ENCODE assay signal across 27 cellular contexts in genomic region chr21:44282370-44282769, GRCh38. TPM values are rescaled to one million over a fixed set of nuclear protein-coding genes. Genes with fewer than 3 reads are reported as not detected.
"Had no signal": no experiment of that assay in that cellular context is flagged by ENCODE, and none has a peak within 500 bp of the region (broad histone marks: within the 10 kb centered on the region; RNA-seq: fewer than 3 reads in every experiment).

No MANE protein-coding gene starts in this region.

- ATAC-seq: activated CD8-positive, alpha-beta memory T cell treated with anti-CD3 and anti-CD28 coated beads, Interleukin-2, amount 10 ng/mL, durations not matched to agents 7 days and 5 days; T-helper 17 cell had no signal

- H3K36me3 Mint-ChIP-seq: activated CD8-positive, alpha-beta memory T cell treated with anti-CD3 and anti-CD28 coated beads, Interleukin-2, amount 10 ng/mL, durations not matched to agents 7 days and 5 days; activated naive CD4-positive, alpha-beta T cell treated with anti-CD3 and anti-CD28 coated beads, Interleukin-2, amount 50 U/mL, for 24 hours had no signal

- DNase-seq: activated B cell treated with CpG ODN at 0.5 μM for 24 hours; activated CD4-positive, alpha-beta T cell treated with anti-CD3 and anti-CD28 coated beads for 1 hour; activated CD4-positive, alpha-beta T cell treated with anti-CD3 and anti-CD28 coated beads, Interleukin-2, amount 10 ng/mL, durations not matched to agents 24 days and 14 days; activated CD4-positive, alpha-beta T cell treated with anti-CD3 and anti-CD28 coated beads, Interleukin-2, amount 50 U/mL, for 48 hours; activated CD8-positive, alpha-beta memory T cell treated with anti-CD3 and anti-CD28 coated beads, Interleukin-2, amount 10 ng/mL, durations not matched to agents 7 days and 5 days; activated effector memory CD4-positive, alpha-beta T cell treated with Interleukin-2 at 50 U/mL for 16 hours; activated naive CD4-positive, alpha-beta T cell; activated T-cell treated with anti-CD3 and anti-CD28 coated beads, Interleukin-2, amount 50 U/mL, for 24 hours; caudate nucleus; NCI-H1092; NCI-H1417; NCI-H1930; NCI-H2107; NCI-H345; NCI-H510A; NCI-H526 treated with DMSO at 0.1 percent for 48 hours; NCI-H82; PC-9; SIG-M5; T-helper 9 cell had no signal

- H3K4me1 Mint-ChIP-seq: activated CD4-positive, alpha-beta T cell treated with anti-CD3 and anti-CD28 coated beads, Interleukin-2, amount 10 ng/mL, durations not matched to agents 24 days and 14 days; activated CD8-positive, alpha-beta memory T cell treated with anti-CD3 and anti-CD28 coated beads, Interleukin-2, amount 10 ng/mL, durations not matched to agents 7 days and 5 days; activated naive CD4-positive, alpha-beta T cell treated with anti-CD3 and anti-CD28 coated beads, Interleukin-2, amount 50 U/mL, for 24 hours had no signal

- H3K27ac ChIP-seq: breast epithelium, KMS-11, PC-9 had no signal

- H3K9me3 ChIP-seq: breast epithelium had no signal

- H3K27ac Mint-ChIP-seq: activated B cell treated with CpG ODN at 0.5 μM for 24 hours; activated CD4-positive, alpha-beta T cell treated with anti-CD3 and anti-CD28 coated beads, Interleukin-2, amount 10 ng/mL, durations not matched to agents 24 days and 14 days; activated CD8-positive, alpha-beta memory T cell treated with anti-CD3 and anti-CD28 coated beads, Interleukin-2, amount 10 ng/mL, durations not matched to agents 7 days and 5 days; activated naive CD4-positive, alpha-beta T cell treated with anti-CD3 and anti-CD28 coated beads, Interleukin-2, amount 50 U/mL, for 24 hours; activated T-cell treated with anti-CD3 and anti-CD28 coated beads, Interleukin-2, amount 50 U/mL, for 24 hours; activated T-helper 1 cell treated with anti-CD3 and anti-CD28 coated beads, Interleukin-12 subunit alpha, Interleukin-12 subunit beta, Interleukin-2, Interleukin-4 antibody, amounts not matched to agents 30 ng/mL and 10 ng/mL and 1 ng/mL, durations not matched to agents 14 hours and 24 hours and 36 hours; T-helper 17 cell had no signal

- H3K36me3 ChIP-seq: breast epithelium had no signal

- H3K4me3 ChIP-seq: breast epithelium, PC-9 had no signal

- H3K4me2 ChIP-seq: KMS-11, PC-9 had no signal

- H3K9ac ChIP-seq: KMS-11 had no signal

- H3K27me3 Mint-ChIP-seq: activated CD8-positive, alpha-beta memory T cell treated with anti-CD3 and anti-CD28 coated beads, Interleukin-2, amount 10 ng/mL, durations not matched to agents 7 days and 5 days; activated naive CD4-positive, alpha-beta T cell treated with anti-CD3 and anti-CD28 coated beads, Interleukin-2, amount 50 U/mL, for 24 hours; activated T-cell treated with anti-CD3 and anti-CD28 coated beads, Interleukin-2, amount 50 U/mL, for 24 hours; T-helper 17 cell had no signal

- H3K9me3 Mint-ChIP-seq: activated B cell treated with CpG ODN at 0.5 μM for 24 hours; activated CD4-positive, alpha-beta T cell treated with anti-CD3 and anti-CD28 coated beads, Interleukin-2, amount 10 ng/mL, durations not matched to agents 24 days and 14 days; activated naive CD4-positive, alpha-beta T cell treated with anti-CD3 and anti-CD28 coated beads, Interleukin-2, amount 50 U/mL, for 24 hours; activated T-cell treated with anti-CD3 and anti-CD28 coated beads, Interleukin-2, amount 50 U/mL, for 24 hours; activated T-helper 1 cell treated with anti-CD3 and anti-CD28 coated beads, Interleukin-12 subunit alpha, Interleukin-12 subunit beta, Interleukin-2, Interleukin-4 antibody, amounts not matched to agents 30 ng/mL and 10 ng/mL and 1 ng/mL, durations not matched to agents 14 hours and 24 hours and 36 hours had no signal

- H3K4me1 ChIP-seq: breast epithelium had no signal

- H3K4me3 Mint-ChIP-seq: activated B cell treated with CpG ODN at 0.5 μM for 24 hours; activated CD4-positive, alpha-beta T cell treated with anti-CD3 and anti-CD28 coated beads, Interleukin-2, amount 10 ng/mL, durations not matched to agents 24 days and 14 days; activated CD8-positive, alpha-beta memory T cell treated with anti-CD3 and anti-CD28 coated beads, Interleukin-2, amount 10 ng/mL, durations not matched to agents 7 days and 5 days; activated naive CD4-positive, alpha-beta T cell treated with anti-CD3 and anti-CD28 coated beads, Interleukin-2, amount 50 U/mL, for 24 hours; activated T-cell treated with anti-CD3 and anti-CD28 coated beads, Interleukin-2, amount 50 U/mL, for 24 hours; activated T-helper 1 cell treated with anti-CD3 and anti-CD28 coated beads, Interleukin-12 subunit alpha, Interleukin-12 subunit beta, Interleukin-2, Interleukin-4 antibody, amounts not matched to agents 30 ng/mL and 10 ng/mL and 1 ng/mL, durations not matched to agents 14 hours and 24 hours and 36 hours; T-helper 17 cell had no signal

RNA-seq across cellular contexts. Expression of gene AIRE, which starts 3.3 kb away (rescaled TPM):
- total RNA-seq: activated B cell treated with CpG ODN at 0.5 μM for 24 hours; activated CD4-positive, alpha-beta T cell treated with anti-CD3 and anti-CD28 coated beads, Interleukin-2, amount 10 ng/mL, durations not matched to agents 24 days and 14 days; activated T-helper 1 cell treated with anti-CD3 and anti-CD28 coated beads, Interleukin-12 subunit alpha, Interleukin-12 subunit beta, Interleukin-2, Interleukin-4 antibody, amounts not matched to agents 30 ng/mL and 10 ng/mL and 1 ng/mL, durations not matched to agents 14 hours and 24 hours and 36 hours; breast epithelium; MCF 10A; PC-9 had no signal

RNA-seq across cellular contexts. Expression of gene DNMT3L, which starts 20.7 kb away (rescaled TPM):
- total RNA-seq: activated B cell treated with CpG ODN at 0.5 μM for 24 hours; activated CD4-positive, alpha-beta T cell treated with anti-CD3 and anti-CD28 coated beads, Interleukin-2, amount 10 ng/mL, durations not matched to agents 24 days and 14 days; activated CD8-positive, alpha-beta memory T cell treated with anti-CD3 and anti-CD28 coated beads, Interleukin-2, amount 10 ng/mL, durations not matched to agents 7 days and 5 days; activated T-helper 1 cell treated with anti-CD3 and anti-CD28 coated beads, Interleukin-12 subunit alpha, Interleukin-12 subunit beta, Interleukin-2, Interleukin-4 antibody, amounts not matched to agents 30 ng/mL and 10 ng/mL and 1 ng/mL, durations not matched to agents 14 hours and 24 hours and 36 hours; aorta; breast epithelium; MCF 10A; PC-9; T-helper 17 cell had no signal
